In the genomic region with DNA sequence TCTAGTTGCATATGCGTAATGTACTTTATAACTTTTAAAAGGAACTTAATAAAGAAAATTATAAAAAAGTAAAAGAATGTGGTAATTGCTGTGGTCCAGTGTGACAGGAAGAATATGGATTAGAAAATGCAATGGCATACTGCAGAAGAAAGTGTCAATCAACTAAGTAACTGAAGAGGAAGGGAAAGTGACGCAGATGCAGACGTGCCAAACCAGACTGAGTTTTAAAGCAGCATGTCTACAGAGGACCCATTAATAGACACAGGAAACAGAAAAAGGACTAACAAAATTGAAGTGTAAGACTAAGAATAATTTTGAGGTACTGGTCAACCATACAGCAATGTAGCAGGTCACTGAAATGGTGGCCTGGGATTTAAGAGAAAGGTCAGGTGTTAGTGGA, we compare ENCODE assay signal across 18 cellular contexts.
DNase-seq lines count a peak whose midpoint lies in the region; ATAC-seq and TF ChIP-seq lines count a peak whose summit lies in the region.
"Had no signal": no experiment of that assay in that cellular context is flagged by ENCODE, and none has a peak within 500 bp of the region (broad histone marks: within the 10 kb centered on the region; RNA-seq: fewer than 3 reads in every experiment).

No MANE protein-coding gene starts in this region.

- no peaks in the 10 kb centered on the region for H3K36me3 ChIP-seq in BLaER1 treated with 17β-estradiol and CSF1 and Interleukin-3, amounts not matched to agents 10 nM and 100 nM
- H3K36me3 ChIP-seq in ascending aorta, result no peaks in the 10 kb centered on the region
- no peaks in the 10 kb centered on the region for H3K36me3 ChIP-seq in CD8-positive, alpha-beta memory T cell (ENCODE audit: insufficient read depth, low read length)
- H3K36me3 ChIP-seq: breast epithelium, right atrium auricular region had no signal

- POLR2A ChIA-PET in CD8-positive, alpha-beta memory T cell (lab: Charles Lee), result no interaction called here

- ATAC-seq in GM19452 (IDR thresholded peaks at IDR 0.05; ENCODE audit: unreplicated experiment) (peak; percentile 58), HG03378 (IDR thresholded peaks at IDR 0.05; ENCODE audit: unreplicated experiment) (peak; percentile 83), foreskin keratinocyte (no peak)
- ATAC-seq: PC-3; stimulated activated effector memory CD8-positive, alpha-beta T cell treated with anti-CD3 and anti-CD28 coated beads, Interleukin-12 subunit alpha, Interleukin-12 subunit beta, amount 100 ng/mL, for 72 hours had no signal

- DNase-seq in ascending aorta (ENCODE audit: low spot score in 2 of 2), result no peak
- no peak for DNase-seq in foreskin keratinocyte
- no peak for DNase-seq in germinal center (ENCODE audit: low spot score)
- no peak for DNase-seq in CD8-positive, alpha-beta memory T cell
- no peak for DNase-seq in epidermal melanocyte (ENCODE audit: insufficient read length, low spot score)
- DNase-seq: activated naive CD4-positive, alpha-beta T cell treated with anti-CD3 and anti-CD28 coated beads for 36 hours; effector CD4-positive, alpha-beta T cell; NCI-H446 treated with DMSO at 0.1 percent for 48 hours; PC-3; stimulated activated CD4-positive, alpha-beta T cell treated with anti-CD3 and anti-CD28 coated beads, Interleukin-4, amount 100 ng/mL, for 24 hours had no signal

- H3K9ac ChIP-seq in BLaER1 treated with 17β-estradiol and CSF1 and Interleukin-3, amounts not matched to agents 10 nM and 100 nM, result peak overlapping the region in 3 of 11 experiments; percentile 18 to 46 (median 26); a peak in 2 of 22 replicates

- H3K9me3 ChIP-seq in BLaER1 treated with 17β-estradiol and CSF1 and Interleukin-3, amounts not matched to agents 10 nM and 100 nM (replicated peaks in 1 of 11), result no peaks in the 10 kb centered on the region
- no peaks in the 10 kb centered on the region for H3K9me3 ChIP-seq in ascending aorta
- H3K9me3 ChIP-seq in CD8-positive, alpha-beta memory T cell (ENCODE audit: low read length), result no peaks in the 10 kb centered on the region
- H3K9me3 ChIP-seq: breast epithelium, right atrium auricular region had no signal

- intact Hi-C loops in ascending aorta (cut with DNase I), result no loop called here

- H3K4me1 Mint-ChIP-seq in CD8-positive, alpha-beta memory T cell, result no peaks in the 10 kb centered on the region
- H3K4me1 Mint-ChIP-seq: stimulated activated effector memory CD8-positive, alpha-beta T cell treated with anti-CD3 and anti-CD28 coated beads, Interleukin-12 subunit alpha, Interleukin-12 subunit beta, amount 100 ng/mL, for 72 hours had no signal

- H3K36me3 Mint-ChIP-seq in CD8-positive, alpha-beta memory T cell, result no peaks in the 10 kb centered on the region
- H3K36me3 Mint-ChIP-seq: stimulated activated effector memory CD8-positive, alpha-beta T cell treated with anti-CD3 and anti-CD28 coated beads, Interleukin-12 subunit alpha, Interleukin-12 subunit beta, amount 100 ng/mL, for 72 hours had no signal

- H3K4me1 ChIP-seq in BLaER1 treated with 17β-estradiol and CSF1 and Interleukin-3, amounts not matched to agents 10 nM and 100 nM, result peaks cover 17 to 35% (median 26%) of the 10 kb centered on the region in 10 experiments
- peaks cover 0 to 39% of the 10 kb centered on the region in 2 donors for H3K4me1 ChIP-seq in ascending aorta
- no peaks in the 10 kb centered on the region for H3K4me1 ChIP-seq in foreskin keratinocyte
- no peaks in the 10 kb centered on the region for H3K4me1 ChIP-seq in CD8-positive, alpha-beta memory T cell (ENCODE audit: insufficient read depth, low read length)
- H3K4me1 ChIP-seq: breast epithelium had no signal

- H3K27me3 Mint-ChIP-seq in CD8-positive, alpha-beta memory T cell, result peaks cover 3 to 10% of the 10 kb centered on the region in 2 donors

- H3K27me3 ChIP-seq in BLaER1 treated with 17β-estradiol and CSF1 and Interleukin-3, amounts not matched to agents 10 nM and 100 nM, result no peaks in the 10 kb centered on the region
- H3K27me3 ChIP-seq in ascending aorta (no peaks in the 10 kb centered on the region), foreskin keratinocyte (no peaks in the 10 kb centered on the region)
- H3K27me3 ChIP-seq in CD8-positive, alpha-beta memory T cell (ENCODE audit: insufficient read depth, low read length, poor library complexity, severe bottlenecking), result no peaks in the 10 kb centered on the region
- H3K27me3 ChIP-seq: breast epithelium, right atrium auricular region had no signal

- CTCF ChIA-PET in CD8-positive, alpha-beta memory T cell (lab: Charles Lee), result no interaction called here

- H3K4me2 ChIP-seq in BLaER1 treated with 17β-estradiol and CSF1 and Interleukin-3, amounts not matched to agents 10 nM and 100 nM, result peak overlapping the region; percentile 63 to 94 (median 86)

- H3K27ac ChIP-seq in BLaER1 treated with 17β-estradiol and CSF1 and Interleukin-3, amounts not matched to agents 10 nM and 100 nM, result peak overlapping the region; percentile 5 to 70 (median 60); a peak in 19 of 22 replicates
- H3K27ac ChIP-seq in ascending aorta (peak overlapping the region; percentile 11 to 53), foreskin keratinocyte (no peak overlapping the region)
- H3K27ac ChIP-seq in CD8-positive, alpha-beta memory T cell (ENCODE audit: low read depth, low read length), result no peak overlapping the region
- H3K27ac ChIP-seq: breast epithelium had no signal

- TF ChIP-seq CTCF in ascending aorta (IDR thresholded peaks at IDR 0.05), result no peak
- TF ChIP-seq CTCF in foreskin keratinocyte (conservative IDR thresholded peaks at IDR 0.05), result no peak

- H3K4me3 ChIP-seq in BLaER1 treated with 17β-estradiol and CSF1 and Interleukin-3, amounts not matched to agents 10 nM and 100 nM, result 0 out of 20 replicates have a peak overlapping the region, but pooled peaks of 1 of the 10 experiments have one; percentile 13
- H3K4me3 ChIP-seq in ascending aorta, result no peak overlapping the region
- no peak overlapping the region for H3K4me3 ChIP-seq in CD8-positive, alpha-beta memory T cell (ENCODE audit: low read length)
- H3K4me3 ChIP-seq: breast epithelium, lung, right atrium auricular region had no signal

- H3K9me3 Mint-ChIP-seq in CD8-positive, alpha-beta memory T cell, result peaks cover 0 to 3% (median 0%) of the 10 kb centered on the region in 5 donors
- H3K9me3 Mint-ChIP-seq: activated naive CD4-positive, alpha-beta T cell treated with anti-CD3 and anti-CD28 coated beads for 36 hours; nephron; stimulated activated effector memory CD8-positive, alpha-beta T cell treated with anti-CD3 and anti-CD28 coated beads, Interleukin-12 subunit alpha, Interleukin-12 subunit beta, amount 100 ng/mL, for 72 hours had no signal

- H3K4me3 Mint-ChIP-seq in CD8-positive, alpha-beta memory T cell, result no peak overlapping the region
- H3K4me3 Mint-ChIP-seq: activated naive CD4-positive, alpha-beta T cell treated with anti-CD3 and anti-CD28 coated beads for 36 hours; nephron; stimulated activated effector memory CD8-positive, alpha-beta T cell treated with anti-CD3 and anti-CD28 coated beads, Interleukin-12 subunit alpha, Interleukin-12 subunit beta, amount 100 ng/mL, for 72 hours had no signal

- no peaks in the 10 kb centered on the region; a peak in 1 of 22 replicates for H4K20me1 ChIP-seq in BLaER1 treated with 17β-estradiol and CSF1 and Interleukin-3, amounts not matched to agents 10 nM and 100 nM

- H3K27ac Mint-ChIP-seq in CD8-positive, alpha-beta memory T cell, result no peak overlapping the region
- H3K27ac Mint-ChIP-seq: activated naive CD4-positive, alpha-beta T cell treated with anti-CD3 and anti-CD28 coated beads for 36 hours; nephron; stimulated activated effector memory CD8-positive, alpha-beta T cell treated with anti-CD3 and anti-CD28 coated beads, Interleukin-12 subunit alpha, Interleukin-12 subunit beta, amount 100 ng/mL, for 72 hours had no signal

Comparison
In these comparisons a context has a peak if more than half of its experiments do, and no peak if none do; other contexts are left out.
1. H3K27ac ChIP-seq: peak in BLaER1 treated with 17β-estradiol and CSF1 and Interleukin-3, amounts not matched to agents 10 nM and 100 nM (11 of 11) and ascending aorta (2 of 2); none in foreskin keratinocyte (single experiment) and CD8-positive, alpha-beta memory T cell (single experiment).